Comparison of ENCODE assay signal across 5 cellular contexts in genomic region chr3:79066481-79066880, GRCh38.
"Had no signal": no experiment of that assay in that cellular context is flagged by ENCODE, and none has a peak within 500 bp of the region (broad histone marks: within the 10 kb centered on the region; RNA-seq: fewer than 3 reads in every experiment).

No MANE protein-coding gene starts in this region.

- H3K4me3 Mint-ChIP-seq: H9 had no signal

- H3K27ac ChIP-seq: GM23248 had no signal

- DNase-seq: GM23248, H9, HCEC 1CT, IMR-90 had no signal

- ATAC-seq: K562 had no signal

- H2AFZ ChIP-seq: GM23248 had no signal

- H3K9ac ChIP-seq: GM23248 had no signal

- H3K4me3 ChIP-seq: GM23248, K562 had no signal
